16 cellular contexts compared by ENCODE assay signal in the genomic region with DNA sequence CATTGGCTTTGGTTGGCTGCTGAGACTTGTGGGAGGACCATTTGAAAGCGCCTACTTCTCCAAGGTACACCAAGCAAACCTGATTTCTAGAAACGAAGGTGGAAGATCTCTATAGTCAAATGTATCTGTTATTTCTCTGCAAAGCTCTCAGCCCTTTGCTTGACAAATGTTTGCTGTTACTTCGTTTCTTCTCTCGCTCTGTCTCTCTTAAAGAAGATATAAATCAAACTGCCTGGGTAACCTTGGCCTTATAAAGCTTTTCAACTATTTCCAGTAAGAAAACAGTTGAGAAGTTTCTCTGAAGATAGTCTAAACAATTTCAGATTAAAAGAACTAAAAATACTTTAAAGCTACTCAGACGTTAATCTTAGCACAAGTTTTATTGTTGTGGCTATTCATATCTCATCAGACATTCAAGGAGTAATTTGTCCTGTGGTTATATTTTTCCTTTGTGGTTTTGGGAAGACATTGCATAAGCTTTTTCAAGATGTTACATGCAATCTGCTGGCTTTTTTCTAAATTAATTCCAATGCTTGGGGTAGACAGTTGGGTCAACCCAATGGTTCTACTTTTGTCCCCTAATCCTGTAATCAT. TPM values are rescaled to one million over a fixed set of nuclear protein-coding genes. Genes with fewer than 3 reads are reported as not detected.
DNase-seq lines count a peak whose midpoint lies in the region; FAIRE-seq and TF ChIP-seq lines count a peak whose summit lies in the region.
"Had no signal": no experiment of that assay in that cellular context is flagged by ENCODE, and none has a peak within 500 bp of the region (broad histone marks: within the 10 kb centered on the region; RNA-seq: fewer than 3 reads in every experiment).

No MANE protein-coding gene starts in this region.

- in situ Hi-C loops in KBM-7 (cut with MboI; ENCODE audit: low pct_unique_long_range_greater_than_20kb, low sequenced_read_pairs), result no loop called here

- DNase-seq in A172 (ENCODE audit: low spot score) (peak; percentile 28), KBM-7 (peak; percentile 54), bronchial epithelial cell (ENCODE audit: low read depth) (peak; percentile 52), cerebellum (ENCODE audit: low spot score) (no peak), lower leg skin (ENCODE audit: low spot score in 2 of 2) (no peak), NCI-H526 (lab: John Stamatoyannopoulos, UW) (no peak), DMS114 treated with DMSO at 0.1 percent for 48 hours (lab: John Stamatoyannopoulos, UW; ENCODE audit: unreplicated experiment) (no peak)
- DNase-seq: activated CD4-positive, alpha-beta memory T cell treated with anti-CD3 and anti-CD28 coated beads, Interleukin-2, amount 10 ng/mL, durations not matched to agents 7 days and 5 days; Calu3; foreskin melanocyte; IMR-90; NCI-H1105; SIG-M5 had no signal

- TF ChIP-seq CTCF in bronchial epithelial cell (IDR thresholded peaks at IDR 0.05; ENCODE audit: insufficient read depth, low read length, severe bottlenecking) (no peak), lower leg skin (IDR thresholded peaks at IDR 0.05) (no peak)

- 26 to 35% methylated on average over 5 of the region's 5 CpGs for WGBS in lower leg skin, 2 donors

- no peaks in the 10 kb centered on the region for H3K27me3 ChIP-seq in bronchial epithelial cell (ENCODE audit: control insufficient read depth, insufficient read depth, low read length)
- H3K27me3 ChIP-seq in muscle layer of duodenum (ENCODE audit: low read depth, low read length), result peaks cover 18% of the 10 kb centered on the region

- intact Hi-C loops in lower leg skin (cut with DNase I; ENCODE audit: low total_unique reads), result loop anchor here (10.0 kb wide), 1 partner anchor 146 kb away; no protein-coding TSS in a partner anchor

- no peak for TF ChIP-seq POLR2A in lower leg skin (IDR thresholded peaks at IDR 0.05)

- H3K9me3 ChIP-seq in muscle layer of duodenum (ENCODE audit: control insufficient read depth in 1 of 2, low read length in 2 of 2), result no peaks in the 10 kb centered on the region

- H3K4me1 ChIP-seq in muscle layer of duodenum (ENCODE audit: control insufficient read depth in 1 of 2, insufficient read depth in 2 of 2, low read length in 2 of 2), result peaks cover 14 to 24% of the 10 kb centered on the region in 2 donors
- H3K4me1 ChIP-seq: parathyroid adenoma had no signal

- no peak for FAIRE-seq in bronchial epithelial cell (lab: Jason Lieb, UNC)

- H3K27ac ChIP-seq in muscle layer of duodenum (ENCODE audit: low read length), result peak overlapping the region; percentile 21
- H3K27ac ChIP-seq: parathyroid adenoma had no signal

- H3K4me3 ChIP-seq in bronchial epithelial cell (ENCODE audit: low read depth, low read length) (no peak overlapping the region), muscle layer of duodenum (ENCODE audit: low read depth in 1 of 2, low read length in 2 of 2) (no peak overlapping the region), lower leg skin (ENCODE audit: low read depth, poor library complexity, severe bottlenecking) (no peak overlapping the region)

- H3K36me3 ChIP-seq in bronchial epithelial cell (ENCODE audit: control insufficient read depth, insufficient read depth, low read length) (no peaks in the 10 kb centered on the region), muscle layer of duodenum (ENCODE audit: control insufficient read depth in 1 of 2, insufficient read depth in 2 of 2, low read length in 2 of 2) (no peaks in the 10 kb centered on the region)

RNA-seq across cellular contexts. Expression of gene HOPX, which starts 22.6 kb away (rescaled TPM):
- total RNA-seq in A172 (2014; rRNA removed; shearing (Covaris generic)), result not detected in 2 replicates
- total RNA-seq in bronchial epithelial cell (30.8 and 194 TPM in 2 replicates), cerebellum (17.4 TPM), lower leg skin (1,000 to 10,000 TPM; 1,330 to 2,611 (median 2,071) TPM)
- total RNA-seq: A673, Calu3 had no signal

Comparison
In these comparisons a context has a peak if more than half of its experiments do, and no peak if none do; other contexts are left out.
1. DNase-seq: peak in A172 (single experiment), KBM-7 (single experiment) and bronchial epithelial cell (single experiment); none in cerebellum (single experiment), lower leg skin (0 of 2), NCI-H526 (0 of 2) and DMS114 treated with DMSO at 0.1 percent for 48 hours (single experiment).